ENCODE assay signal across 19 cellular contexts in genomic region chr11:79212711-79213110, GRCh38.
DNase-seq lines count a peak whose midpoint lies in the region; ATAC-seq and TF ChIP-seq lines count a peak whose summit lies in the region.
"Had no signal": no experiment of that assay in that cellular context is flagged by ENCODE, and none has a peak within 500 bp of the region (broad histone marks: within the 10 kb centered on the region; RNA-seq: fewer than 3 reads in every experiment).

No MANE protein-coding gene starts in this region.

- peak overlapping the region; percentile 54 for H2BK5ac ChIP-seq in mesendoderm (ENCODE audit: low read length)

- H3K4me1 ChIP-seq in BE2C (no peaks in the 10 kb centered on the region), GM23338 (ENCODE audit: insufficient read depth) (no peaks in the 10 kb centered on the region; the same call in 1 of the 2 replicates), mesendoderm (ENCODE audit: control insufficient read depth, low read depth, low read length) (peaks cover 9% of the 10 kb centered on the region)
- H3K4me1 ChIP-seq: upper lobe of right lung had no signal

- H3K79me2 ChIP-seq in GM23338 (replicated peaks; ENCODE audit: insufficient read depth) (no peaks in the 10 kb centered on the region), mesendoderm (ENCODE audit: control insufficient read depth, insufficient read depth, low read length) (no peaks in the 10 kb centered on the region)

- no peak overlapping the region for H2BK120ac ChIP-seq in mesendoderm (ENCODE audit: low read depth, low read length)

- H2BK15ac ChIP-seq in mesendoderm (replicated peaks; ENCODE audit: low read depth), result no peak overlapping the region

- H3K9ac ChIP-seq in mesendoderm (ENCODE audit: low read length), result peak overlapping the region; percentile 41

- H3K4me3 Mint-ChIP-seq in GM23338 (no peak overlapping the region), brain (no peak overlapping the region)
- H3K4me3 Mint-ChIP-seq: activated B cell treated with CpG ODN at 0.5 μM for 24 hours; CD4-positive, alpha-beta T cell; memory B cell; stimulated activated effector memory CD8-positive, alpha-beta T cell treated with anti-CD3 and anti-CD28 coated beads, Interleukin-12 subunit alpha, Interleukin-12 subunit beta, amount 100 ng/mL, for 72 hours had no signal

- H4K8ac ChIP-seq in mesendoderm (ENCODE audit: low read depth, low read length), result no peak overlapping the region

- H3K9me3 ChIP-seq in BE2C, result no peaks in the 10 kb centered on the region
- H3K9me3 ChIP-seq: upper lobe of right lung had no signal

- no peak overlapping the region for H3K4me3 ChIP-seq in BE2C (ENCODE audit: low read depth, low read length)
- no peak overlapping the region for H3K4me3 ChIP-seq in GM23338
- no peak overlapping the region for H3K4me3 ChIP-seq in mesendoderm (ENCODE audit: low read length)
- H3K4me3 ChIP-seq: upper lobe of right lung had no signal

- TF ChIP-seq CTCF in BE2C (IDR thresholded peaks at IDR 0.05; ENCODE audit: low read depth, low read length), result no peak
- TF ChIP-seq CTCF in GM23338 (conservative IDR thresholded peaks at IDR 0.05; ENCODE audit: low read depth in 2 of 2), result no peak
- TF ChIP-seq CTCF in brain (conservative IDR thresholded peaks at IDR 0.05), result no peak

- WGBS in mesendoderm (ENCODE audit: extremely low coverage, insufficient coverage, low lambda C conversion rate), result no CpG with 5 or more reads among the region's 7 CpGs

- H3K27me3 Mint-ChIP-seq in GM23338 (ENCODE audit: insufficient read depth, low read depth, poor library complexity) (peaks cover 4% of the 10 kb centered on the region), brain (no peaks in the 10 kb centered on the region)
- H3K27me3 Mint-ChIP-seq: activated B cell treated with CpG ODN at 0.5 μM for 24 hours; CD4-positive, alpha-beta T cell; memory B cell had no signal

- no peaks in the 10 kb centered on the region for H3K36me3 ChIP-seq in BE2C
- no peaks in the 10 kb centered on the region for H3K36me3 ChIP-seq in GM23338 (ENCODE audit: insufficient read depth)
- no peaks in the 10 kb centered on the region for H3K36me3 ChIP-seq in mesendoderm (ENCODE audit: control insufficient read depth, insufficient read depth, low read length)
- H3K36me3 ChIP-seq: upper lobe of right lung had no signal

- H3K27me3 ChIP-seq in BE2C (no peaks in the 10 kb centered on the region), GM23338 (ENCODE audit: insufficient read depth) (no peaks in the 10 kb centered on the region), mesendoderm (ENCODE audit: insufficient read depth, low read length, poor library complexity) (no peaks in the 10 kb centered on the region)
- H3K27me3 ChIP-seq: upper lobe of right lung had no signal

- H3K9me3 Mint-ChIP-seq in GM23338, result no peaks in the 10 kb centered on the region
- peaks cover 0 to 2% (median 0%) of the 10 kb centered on the region in 5 experiments for H3K9me3 Mint-ChIP-seq in brain
- H3K9me3 Mint-ChIP-seq: activated B cell treated with CpG ODN at 0.5 μM for 24 hours, memory B cell had no signal

- H3K9me2 ChIP-seq in GM23338 (ENCODE audit: insufficient read depth), result peaks cover 8% of the 10 kb centered on the region; the same call in 1 of the 2 replicates

- H2AK5ac ChIP-seq in mesendoderm (ENCODE audit: low read length), result no peak overlapping the region

- peak overlapping the region; percentile 86 for H4K5ac ChIP-seq in mesendoderm (ENCODE audit: low read length)

- no peak overlapping the region for H3K18ac ChIP-seq in mesendoderm (ENCODE audit: low read length)

- H3K23ac ChIP-seq in mesendoderm (ENCODE audit: low read length), result no peak overlapping the region

- H2AFZ ChIP-seq in GM23338, result no peak overlapping the region

- no peaks in the 10 kb centered on the region for H3F3A ChIP-seq in GM23338 (replicated peaks; ENCODE audit: low read depth)

- intact Hi-C loops in sciatic nerve (cut with DNase I), result no loop called here

- H3K4me1 Mint-ChIP-seq in GM23338 (peaks cover 9% of the 10 kb centered on the region), brain (peaks cover 7% of the 10 kb centered on the region)
- H3K4me1 Mint-ChIP-seq: activated B cell treated with CpG ODN at 0.5 μM for 24 hours; memory B cell; stimulated activated effector memory CD8-positive, alpha-beta T cell treated with anti-CD3 and anti-CD28 coated beads, Interleukin-12 subunit alpha, Interleukin-12 subunit beta, amount 100 ng/mL, for 72 hours had no signal

- H4K20me1 ChIP-seq in GM23338 (replicated peaks; ENCODE audit: insufficient read depth), result no peaks in the 10 kb centered on the region

- peak overlapping the region; percentile 75 for H3K56ac ChIP-seq in mesendoderm (ENCODE audit: low read length)

- H3K36me3 Mint-ChIP-seq in GM23338 (ENCODE audit: low read depth) (no peaks in the 10 kb centered on the region; the same call in 2 of the 3 replicates), brain (peaks cover 33% of the 10 kb centered on the region)
- H3K36me3 Mint-ChIP-seq: memory B cell; stimulated activated effector memory CD8-positive, alpha-beta T cell treated with anti-CD3 and anti-CD28 coated beads, Interleukin-12 subunit alpha, Interleukin-12 subunit beta, amount 100 ng/mL, for 72 hours had no signal

- DNase-seq in BE2C (peak; percentile 48), GM23338 (ENCODE audit: low spot score) (peak; percentile 10), mesendoderm (peak; percentile 76), GM03348 (ENCODE audit: low spot score) (no peak), GM19240 (ENCODE audit: insufficient read length, low spot score) (no peak), DMS79 treated with DMSO at 0.1 percent for 48 hours (lab: John Stamatoyannopoulos, UW) (no peak), sciatic nerve (ENCODE audit: low spot score) (no peak)
- DNase-seq: activated B cell treated with CpG ODN at 0.5 μM for 24 hours; activated effector memory CD4-positive, alpha-beta T cell treated with Interleukin-2 at 50 U/mL for 16 hours; CD4-positive, alpha-beta T cell; GF-D8; NCI-H1930; NCI-H510A; small intestine; upper lobe of right lung had no signal

- H3K4me2 ChIP-seq in GM23338 (no peak overlapping the region), mesendoderm (ENCODE audit: low read length) (peak overlapping the region; percentile 15)

- H3K79me1 ChIP-seq in mesendoderm (ENCODE audit: low read length), result no peaks in the 10 kb centered on the region

- H3K27ac Mint-ChIP-seq in GM23338 (no peak overlapping the region), brain (peak overlapping the region in 3 of 5 experiments; percentile 55 to 76 (median 60))
- H3K27ac Mint-ChIP-seq: activated B cell treated with CpG ODN at 0.5 μM for 24 hours; CD4-positive, alpha-beta T cell; memory B cell; stimulated activated effector memory CD8-positive, alpha-beta T cell treated with anti-CD3 and anti-CD28 coated beads, Interleukin-12 subunit alpha, Interleukin-12 subunit beta, amount 100 ng/mL, for 72 hours had no signal

- H3K27ac ChIP-seq in GM23338 (ENCODE audit: low read depth) (no peak overlapping the region), mesendoderm (ENCODE audit: low read depth, low read length) (peak overlapping the region; percentile 41)
- H3K27ac ChIP-seq: upper lobe of right lung had no signal

- H3K4ac ChIP-seq in mesendoderm (ENCODE audit: low read depth, low read length), result no peak overlapping the region

- ATAC-seq in GM23338 (peak; percentile 66), sciatic nerve (no peak)
- ATAC-seq: Panc1; stimulated activated effector memory CD8-positive, alpha-beta T cell treated with anti-CD3 and anti-CD28 coated beads, Interleukin-12 subunit alpha, Interleukin-12 subunit beta, amount 100 ng/mL, for 72 hours; upper lobe of right lung had no signal

TF ChIP-seq in GM23338, 12 proteins besides CTCF, POLR2A, EP300 and RAD21 (continues in another document):
- TF ChIP-seq ETS1 (IDR thresholded peaks at IDR 0.05) (no peak), NANOG (IDR thresholded peaks at IDR 0.05; ENCODE audit: borderline replicate concordance) (no peak), REST (IDR thresholded peaks at IDR 0.05; ENCODE audit: unreplicated experiment) (no peak), EZH2phosphoT487 (IDR thresholded peaks at IDR 0.05; ENCODE audit: unreplicated experiment) (no peak), ZNF331 (CRISPR knock-in tag; IDR thresholded peaks at IDR 0.05; ENCODE audit: low read depth) (no peak), POLR2AphosphoS5 (IDR thresholded peaks at IDR 0.05; ENCODE audit: low read depth) (no peak), JUNB (IDR thresholded peaks at IDR 0.05; ENCODE audit: unreplicated experiment) (no peak)

Comparison
In these comparisons a context has a peak if more than half of its experiments do, and no peak if none do; other contexts are left out.
1. DNase-seq: peak in BE2C (single experiment), GM23338 (single experiment) and mesendoderm (single experiment); none in GM03348 (single experiment), GM19240 (single experiment), DMS79 treated with DMSO at 0.1 percent for 48 hours (single experiment) and sciatic nerve (single experiment).